ENCODE assay signal across 1 cellular context in genomic region chr18:36158261-36158867, GRCh38.
TF ChIP-seq lines count a peak whose summit lies in the region.

No MANE protein-coding gene starts in this region.

TF ChIP-seq in GM12878, 131 proteins besides CTCF, POLR2A, EP300 and RAD21:
- TF ChIP-seq NFIC (IDR thresholded peaks at IDR 0.05; ENCODE audit: low read depth, low read length), result no peak
- TF ChIP-seq ZBTB4 (CRISPR knock-in tag; IDR thresholded peaks at IDR 0.05), result no peak
- 0 out of 2 replicates have a peak, but pooled peaks have one; percentile 3 for TF ChIP-seq SPI1 (IDR thresholded peaks at IDR 0.05; ENCODE audit: borderline replicate concordance, insufficient read depth, low read depth, low read length)
- no peak for TF ChIP-seq KDM1A (IDR thresholded peaks at IDR 0.05; ENCODE audit: borderline replicate concordance)
- TF ChIP-seq TARDBP (IDR thresholded peaks at IDR 0.05; ENCODE audit: borderline replicate concordance), result no peak
- no peak for TF ChIP-seq ZBTB40 (IDR thresholded peaks at IDR 0.05; ENCODE audit: borderline replicate concordance)
TF ChIP-seq in GM12878: peak in this region for 1.
